1 cellular context compared by ENCODE assay signal in the genomic region with DNA sequence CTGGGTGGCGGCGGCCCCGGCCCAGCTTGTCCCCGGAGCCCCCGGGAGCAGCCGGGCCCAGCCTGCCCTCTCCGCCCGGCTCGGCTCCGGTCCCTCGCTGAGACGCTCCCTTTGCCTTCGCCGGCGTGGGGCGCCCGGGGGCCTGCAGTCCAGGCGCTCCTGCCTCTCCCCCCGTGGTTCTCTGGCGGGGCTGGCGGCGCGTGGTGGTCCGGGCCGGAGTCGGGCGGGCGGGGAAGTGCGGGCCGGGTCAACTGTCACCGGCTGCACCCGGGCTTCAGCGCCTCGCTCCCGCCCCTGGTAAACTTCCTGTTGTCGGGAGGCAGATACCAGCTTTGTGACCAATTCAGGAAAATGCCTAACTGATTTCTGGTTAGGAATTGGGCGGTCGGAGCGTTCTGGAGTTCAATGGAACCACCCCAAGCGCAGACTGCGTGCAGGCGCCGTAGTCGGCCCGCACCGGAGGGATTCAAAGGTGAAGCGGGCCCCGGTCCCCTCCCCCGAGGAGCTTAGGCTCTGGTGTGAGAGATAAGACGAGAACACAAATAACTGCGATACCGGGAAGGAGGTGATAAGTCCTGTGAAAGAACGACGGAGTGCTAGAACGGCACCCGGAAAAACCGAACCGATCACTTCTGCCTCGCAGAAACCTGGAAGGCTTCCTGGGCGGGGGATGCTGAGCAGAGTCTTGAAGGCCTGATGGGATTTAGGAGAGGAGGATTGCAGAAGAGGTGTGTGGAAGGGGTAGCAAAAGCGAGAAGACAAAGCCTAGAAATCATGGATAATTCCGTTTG.
TF ChIP-seq lines count a peak whose summit lies in the region.

No MANE protein-coding gene starts in this region.

TF ChIP-seq in K562, 482 proteins besides CTCF, POLR2A, EP300 and RAD21 (continued from another document and continues in another):
- TF ChIP-seq, protein P1, sequence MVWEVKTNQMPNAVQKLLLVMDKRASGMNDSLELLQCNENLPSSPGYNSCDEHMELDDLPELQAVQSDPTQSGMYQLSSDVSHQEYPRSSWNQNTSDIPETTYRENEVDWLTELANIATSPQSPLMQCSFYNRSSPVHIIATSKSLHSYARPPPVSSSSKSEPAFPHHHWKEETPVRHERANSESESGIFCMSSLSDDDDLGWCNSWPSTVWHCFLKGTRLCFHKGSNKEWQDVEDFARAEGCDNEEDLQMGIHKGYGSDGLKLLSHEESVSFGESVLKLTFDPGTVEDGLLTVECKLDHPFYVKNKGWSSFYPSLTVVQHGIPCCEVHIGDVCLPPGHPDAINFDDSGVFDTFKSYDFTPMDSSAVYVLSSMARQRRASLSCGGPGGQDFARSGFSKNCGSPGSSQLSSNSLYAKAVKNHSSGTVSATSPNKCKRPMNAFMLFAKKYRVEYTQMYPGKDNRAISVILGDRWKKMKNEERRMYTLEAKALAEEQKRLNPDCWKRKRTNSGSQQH (CRISPR knock-in tag; IDR thresholded peaks at IDR 0.05) = 0 out of 2 replicates have a peak, but pooled peaks have one; percentile 18
- TF ChIP-seq ZC3H4 (CRISPR knock-in tag; IDR thresholded peaks at IDR 0.05; ENCODE audit: borderline replicate concordance) (no peak), ZFP30 (CRISPR knock-in tag; IDR thresholded peaks at IDR 0.05; ENCODE audit: borderline replicate concordance) (no peak), MTA3 (IDR thresholded peaks at IDR 0.05; ENCODE audit: borderline replicate concordance) (no peak), MTF1 (CRISPR knock-in tag; IDR thresholded peaks at IDR 0.05; ENCODE audit: borderline replicate concordance) (no peak), STAT5A (IDR thresholded peaks at IDR 0.05; ENCODE audit: borderline replicate concordance, low read length) (peak; percentile 74), ZC3H11A (IDR thresholded peaks at IDR 0.05; ENCODE audit: low read depth, low read length) (no peak), HCFC1 (IDR thresholded peaks at IDR 0.05; ENCODE audit: low read depth, low read length) (no peak), ZC3H8 (IDR thresholded peaks at IDR 0.05) (no peak), ZNF589 (CRISPR knock-in tag; IDR thresholded peaks at IDR 0.05; ENCODE audit: low read depth) (no peak), GATAD2A (IDR thresholded peaks at IDR 0.05) (no peak), ETV6 (IDR thresholded peaks at IDR 0.05; ENCODE audit: borderline replicate concordance in 1 of 2, low read depth in 2 of 2, low read length in 1 of 2) (peak; percentile 28 to 74; a peak in 2 of 4 replicates), ETV6 (CRISPR knock-in tag; IDR thresholded peaks at IDR 0.05; ENCODE audit: borderline replicate concordance) (no peak; the same call in 1 of the 2 replicates), ZNF707 (CRISPR knock-in tag; conservative IDR thresholded peaks at IDR 0.05) (no peak), PPARD (CRISPR knock-in tag; IDR thresholded peaks at IDR 0.05) (no peak), TCF7 (IDR thresholded peaks at IDR 0.05; ENCODE audit: borderline replicate concordance) (no peak), ZFX (CRISPR knock-in tag; IDR thresholded peaks at IDR 0.05) (peak; percentile 86), ZNF668 (CRISPR knock-in tag; IDR thresholded peaks at IDR 0.05) (no peak), KLF16 (IDR thresholded peaks at IDR 0.05) (peak; percentile 89), SNIP1 (IDR thresholded peaks at IDR 0.05; ENCODE audit: low read depth) (no peak), SAFB2 (IDR thresholded peaks at IDR 0.05; ENCODE audit: borderline replicate concordance, low read depth, low read length, severe bottlenecking) (no peak), L3MBTL2 (IDR thresholded peaks at IDR 0.05) (peak; percentile 42; the same call in 1 of the 2 replicates), ZBED1 (IDR thresholded peaks at IDR 0.05) (0 out of 2 replicates have a peak, but pooled peaks have one; percentile 62), PTRF (tag; IDR thresholded peaks at IDR 0.05) (no peak), ZNF41 (CRISPR knock-in tag; conservative IDR thresholded peaks at IDR 0.05) (no peak), NEUROD1 (IDR thresholded peaks at IDR 0.05; ENCODE audit: borderline replicate concordance, low read depth, low read length, partially characterized antibody) (no peak), PHF21A (IDR thresholded peaks at IDR 0.05; ENCODE audit: borderline replicate concordance, low read depth) (no peak), ZNF384 (IDR thresholded peaks at IDR 0.05; ENCODE audit: low read depth, low read length) (no peak), YY1 (IDR thresholded peaks at IDR 0.05; ENCODE audit: borderline replicate concordance in 1 of 3, control insufficient read depth in 1 of 3, extremely low read depth in 1 of 3, insufficient read depth in 3 of 3, insufficient read length in 1 of 3, insufficient replicate concordance in 2 of 3, low read depth in 1 of 3, low read length in 2 of 3) (no peak)
- TF ChIP-seq, protein P2, sequence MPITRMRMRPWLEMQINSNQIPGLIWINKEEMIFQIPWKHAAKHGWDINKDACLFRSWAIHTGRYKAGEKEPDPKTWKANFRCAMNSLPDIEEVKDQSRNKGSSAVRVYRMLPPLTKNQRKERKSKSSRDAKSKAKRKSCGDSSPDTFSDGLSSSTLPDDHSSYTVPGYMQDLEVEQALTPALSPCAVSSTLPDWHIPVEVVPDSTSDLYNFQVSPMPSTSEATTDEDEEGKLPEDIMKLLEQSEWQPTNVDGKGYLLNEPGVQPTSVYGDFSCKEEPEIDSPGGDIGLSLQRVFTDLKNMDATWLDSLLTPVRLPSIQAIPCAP (CRISPR knock-in tag; IDR thresholded peaks at IDR 0.05; ENCODE audit: borderline replicate concordance) = no peak
- TF ChIP-seq, protein P3, sequence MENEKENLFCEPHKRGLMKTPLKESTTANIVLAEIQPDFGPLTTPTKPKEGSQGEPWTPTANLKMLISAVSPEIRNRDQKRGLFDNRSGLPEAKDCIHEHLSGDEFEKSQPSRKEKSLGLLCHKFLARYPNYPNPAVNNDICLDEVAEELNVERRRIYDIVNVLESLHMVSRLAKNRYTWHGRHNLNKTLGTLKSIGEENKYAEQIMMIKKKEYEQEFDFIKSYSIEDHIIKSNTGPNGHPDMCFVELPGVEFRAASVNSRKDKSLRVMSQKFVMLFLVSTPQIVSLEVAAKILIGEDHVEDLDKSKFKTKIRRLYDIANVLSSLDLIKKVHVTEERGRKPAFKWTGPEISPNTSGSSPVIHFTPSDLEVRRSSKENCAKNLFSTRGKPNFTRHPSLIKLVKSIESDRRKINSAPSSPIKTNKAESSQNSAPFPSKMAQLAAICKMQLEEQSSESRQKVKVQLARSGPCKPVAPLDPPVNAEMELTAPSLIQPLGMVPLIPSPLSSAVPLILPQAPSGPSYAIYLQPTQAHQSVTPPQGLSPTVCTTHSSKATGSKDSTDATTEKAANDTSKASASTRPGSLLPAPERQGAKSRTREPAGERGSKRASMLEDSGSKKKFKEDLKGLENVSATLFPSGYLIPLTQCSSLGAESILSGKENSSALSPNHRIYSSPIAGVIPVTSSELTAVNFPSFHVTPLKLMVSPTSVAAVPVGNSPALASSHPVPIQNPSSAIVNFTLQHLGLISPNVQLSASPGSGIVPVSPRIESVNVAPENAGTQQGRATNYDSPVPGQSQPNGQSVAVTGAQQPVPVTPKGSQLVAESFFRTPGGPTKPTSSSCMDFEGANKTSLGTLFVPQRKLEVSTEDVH (IDR thresholded peaks at IDR 0.05; ENCODE audit: low read depth, partially characterized antibody) = no peak
- TF ChIP-seq, protein P4, sequence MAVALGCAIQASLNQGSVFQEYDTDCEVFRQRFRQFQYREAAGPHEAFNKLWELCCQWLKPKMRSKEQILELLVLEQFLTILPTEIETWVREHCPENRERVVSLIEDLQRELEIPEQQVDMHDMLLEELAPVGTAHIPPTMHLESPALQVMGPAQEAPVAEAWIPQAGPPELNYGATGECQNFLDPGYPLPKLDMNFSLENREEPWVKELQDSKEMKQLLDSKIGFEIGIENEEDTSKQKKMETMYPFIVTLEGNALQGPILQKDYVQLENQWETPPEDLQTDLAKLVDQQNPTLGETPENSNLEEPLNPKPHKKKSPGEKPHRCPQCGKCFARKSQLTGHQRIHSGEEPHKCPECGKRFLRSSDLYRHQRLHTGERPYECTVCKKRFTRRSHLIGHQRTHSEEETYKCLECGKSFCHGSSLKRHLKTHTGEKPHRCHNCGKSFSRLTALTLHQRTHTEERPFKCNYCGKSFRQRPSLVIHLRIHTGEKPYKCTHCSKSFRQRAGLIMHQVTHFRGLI (CRISPR knock-in tag; IDR thresholded peaks at IDR 0.05) = no peak
- TF ChIP-seq, protein P5, sequence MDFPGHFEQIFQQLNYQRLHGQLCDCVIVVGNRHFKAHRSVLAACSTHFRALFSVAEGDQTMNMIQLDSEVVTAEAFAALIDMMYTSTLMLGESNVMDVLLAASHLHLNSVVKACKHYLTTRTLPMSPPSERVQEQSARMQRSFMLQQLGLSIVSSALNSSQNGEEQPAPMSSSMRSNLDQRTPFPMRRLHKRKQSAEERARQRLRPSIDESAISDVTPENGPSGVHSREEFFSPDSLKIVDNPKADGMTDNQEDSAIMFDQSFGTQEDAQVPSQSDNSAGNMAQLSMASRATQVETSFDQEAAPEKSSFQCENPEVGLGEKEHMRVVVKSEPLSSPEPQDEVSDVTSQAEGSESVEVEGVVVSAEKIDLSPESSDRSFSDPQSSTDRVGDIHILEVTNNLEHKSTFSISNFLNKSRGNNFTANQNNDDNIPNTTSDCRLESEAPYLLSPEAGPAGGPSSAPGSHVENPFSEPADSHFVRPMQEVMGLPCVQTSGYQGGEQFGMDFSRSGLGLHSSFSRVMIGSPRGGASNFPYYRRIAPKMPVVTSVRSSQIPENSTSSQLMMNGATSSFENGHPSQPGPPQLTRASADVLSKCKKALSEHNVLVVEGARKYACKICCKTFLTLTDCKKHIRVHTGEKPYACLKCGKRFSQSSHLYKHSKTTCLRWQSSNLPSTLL (IDR thresholded peaks at IDR 0.05) = no peak
- TF ChIP-seq, protein P6, sequence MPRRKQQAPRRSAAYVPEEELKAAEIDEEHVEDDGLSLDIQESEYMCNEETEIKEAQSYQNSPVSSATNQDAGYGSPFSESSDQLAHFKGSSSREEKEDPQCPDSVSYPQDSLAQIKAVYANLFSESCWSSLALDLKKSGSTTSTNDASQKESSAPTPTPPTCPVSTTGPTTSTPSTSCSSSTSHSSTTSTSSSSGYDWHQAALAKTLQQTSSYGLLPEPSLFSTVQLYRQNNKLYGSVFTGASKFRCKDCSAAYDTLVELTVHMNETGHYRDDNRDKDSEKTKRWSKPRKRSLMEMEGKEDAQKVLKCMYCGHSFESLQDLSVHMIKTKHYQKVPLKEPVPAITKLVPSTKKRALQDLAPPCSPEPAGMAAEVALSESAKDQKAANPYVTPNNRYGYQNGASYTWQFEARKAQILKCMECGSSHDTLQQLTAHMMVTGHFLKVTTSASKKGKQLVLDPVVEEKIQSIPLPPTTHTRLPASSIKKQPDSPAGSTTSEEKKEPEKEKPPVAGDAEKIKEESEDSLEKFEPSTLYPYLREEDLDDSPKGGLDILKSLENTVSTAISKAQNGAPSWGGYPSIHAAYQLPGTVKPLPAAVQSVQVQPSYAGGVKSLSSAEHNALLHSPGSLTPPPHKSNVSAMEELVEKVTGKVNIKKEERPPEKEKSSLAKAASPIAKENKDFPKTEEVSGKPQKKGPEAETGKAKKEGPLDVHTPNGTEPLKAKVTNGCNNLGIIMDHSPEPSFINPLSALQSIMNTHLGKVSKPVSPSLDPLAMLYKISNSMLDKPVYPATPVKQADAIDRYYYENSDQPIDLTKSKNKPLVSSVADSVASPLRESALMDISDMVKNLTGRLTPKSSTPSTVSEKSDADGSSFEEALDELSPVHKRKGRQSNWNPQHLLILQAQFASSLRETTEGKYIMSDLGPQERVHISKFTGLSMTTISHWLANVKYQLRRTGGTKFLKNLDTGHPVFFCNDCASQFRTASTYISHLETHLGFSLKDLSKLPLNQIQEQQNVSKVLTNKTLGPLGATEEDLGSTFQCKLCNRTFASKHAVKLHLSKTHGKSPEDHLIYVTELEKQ (CRISPR knock-in tag; IDR thresholded peaks at IDR 0.05) = no peak
- TF ChIP-seq, protein P7, sequence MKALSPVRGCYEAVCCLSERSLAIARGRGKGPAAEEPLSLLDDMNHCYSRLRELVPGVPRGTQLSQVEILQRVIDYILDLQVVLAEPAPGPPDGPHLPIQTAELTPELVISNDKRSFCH (CRISPR knock-in tag; IDR thresholded peaks at IDR 0.05) = no peak
- TF ChIP-seq, protein P7 (tag; IDR thresholded peaks at IDR 0.05) = no peak
- TF ChIP-seq, protein P8, sequence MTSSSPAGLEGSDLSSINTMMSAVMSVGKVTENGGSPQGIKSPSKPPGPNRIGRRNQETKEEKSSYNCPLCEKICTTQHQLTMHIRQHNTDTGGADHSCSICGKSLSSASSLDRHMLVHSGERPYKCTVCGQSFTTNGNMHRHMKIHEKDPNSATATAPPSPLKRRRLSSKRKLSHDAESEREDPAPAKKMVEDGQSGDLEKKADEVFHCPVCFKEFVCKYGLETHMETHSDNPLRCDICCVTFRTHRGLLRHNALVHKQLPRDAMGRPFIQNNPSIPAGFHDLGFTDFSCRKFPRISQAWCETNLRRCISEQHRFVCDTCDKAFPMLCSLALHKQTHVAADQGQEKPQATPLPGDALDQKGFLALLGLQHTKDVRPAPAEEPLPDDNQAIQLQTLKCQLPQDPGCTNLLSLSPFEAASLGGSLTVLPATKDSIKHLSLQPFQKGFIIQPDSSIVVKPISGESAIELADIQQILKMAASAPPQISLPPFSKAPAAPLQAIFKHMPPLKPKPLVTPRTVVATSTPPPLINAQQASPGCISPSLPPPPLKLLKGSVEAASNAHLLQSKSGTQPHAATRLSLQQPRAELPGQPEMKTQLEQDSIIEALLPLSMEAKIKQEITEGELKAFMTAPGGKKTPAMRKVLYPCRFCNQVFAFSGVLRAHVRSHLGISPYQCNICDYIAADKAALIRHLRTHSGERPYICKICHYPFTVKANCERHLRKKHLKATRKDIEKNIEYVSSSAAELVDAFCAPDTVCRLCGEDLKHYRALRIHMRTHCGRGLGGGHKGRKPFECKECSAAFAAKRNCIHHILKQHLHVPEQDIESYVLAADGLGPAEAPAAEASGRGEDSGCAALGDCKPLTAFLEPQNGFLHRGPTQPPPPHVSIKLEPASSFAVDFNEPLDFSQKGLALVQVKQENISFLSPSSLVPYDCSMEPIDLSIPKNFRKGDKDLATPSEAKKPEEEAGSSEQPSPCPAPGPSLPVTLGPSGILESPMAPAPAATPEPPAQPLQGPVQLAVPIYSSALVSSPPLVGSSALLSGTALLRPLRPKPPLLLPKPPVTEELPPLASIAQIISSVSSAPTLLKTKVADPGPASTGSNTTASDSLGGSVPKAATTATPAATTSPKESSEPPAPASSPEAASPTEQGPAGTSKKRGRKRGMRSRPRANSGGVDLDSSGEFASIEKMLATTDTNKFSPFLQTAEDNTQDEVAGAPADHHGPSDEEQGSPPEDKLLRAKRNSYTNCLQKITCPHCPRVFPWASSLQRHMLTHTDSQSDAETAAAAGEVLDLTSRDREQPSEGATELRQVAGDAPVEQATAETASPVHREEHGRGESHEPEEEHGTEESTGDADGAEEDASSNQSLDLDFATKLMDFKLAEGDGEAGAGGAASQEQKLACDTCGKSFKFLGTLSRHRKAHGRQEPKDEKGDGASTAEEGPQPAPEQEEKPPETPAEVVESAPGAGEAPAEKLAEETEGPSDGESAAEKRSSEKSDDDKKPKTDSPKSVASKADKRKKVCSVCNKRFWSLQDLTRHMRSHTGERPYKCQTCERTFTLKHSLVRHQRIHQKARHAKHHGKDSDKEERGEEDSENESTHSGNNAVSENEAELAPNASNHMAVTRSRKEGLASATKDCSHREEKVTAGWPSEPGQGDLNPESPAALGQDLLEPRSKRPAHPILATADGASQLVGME (CRISPR knock-in tag; IDR thresholded peaks at IDR 0.05) = no peak
- TF ChIP-seq, protein P9, sequence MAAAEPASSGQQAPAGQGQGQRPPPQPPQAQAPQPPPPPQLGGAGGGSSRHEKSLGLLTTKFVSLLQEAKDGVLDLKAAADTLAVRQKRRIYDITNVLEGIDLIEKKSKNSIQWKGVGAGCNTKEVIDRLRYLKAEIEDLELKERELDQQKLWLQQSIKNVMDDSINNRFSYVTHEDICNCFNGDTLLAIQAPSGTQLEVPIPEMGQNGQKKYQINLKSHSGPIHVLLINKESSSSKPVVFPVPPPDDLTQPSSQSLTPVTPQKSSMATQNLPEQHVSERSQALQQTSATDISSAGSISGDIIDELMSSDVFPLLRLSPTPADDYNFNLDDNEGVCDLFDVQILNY (CRISPR knock-in tag; IDR thresholded peaks at IDR 0.05) = no peak
